ENCODE assay signal across 28 cellular contexts in genomic region chr9:78428640-78429039, GRCh38.
"Had no signal": no experiment of that assay in that cellular context is flagged by ENCODE, and none has a peak within 500 bp of the region (broad histone marks: within the 10 kb centered on the region; RNA-seq: fewer than 3 reads in every experiment).

No MANE protein-coding gene starts in this region.

- DNase-seq: activated B cell treated with CpG ODN at 0.5 μM for 24 hours; activated CD4-positive, alpha-beta T cell treated with anti-CD3 and anti-CD28 coated beads for 48 hours; activated CD4-positive, alpha-beta T cell treated with anti-CD3 and anti-CD28 coated beads, Interleukin-2, amount 50 U/mL, for 4 hours; activated CD4-positive, CD25-positive, alpha-beta regulatory T cell treated with anti-CD3 and anti-CD28 coated beads, Interleukin-2, amount 50 U/mL, for 72 hours; activated CD8-positive, alpha-beta T cell treated with anti-CD3 and anti-CD28 coated beads for 36 hours; activated gamma-delta T cell; activated naive CD4-positive, alpha-beta T cell treated with Interleukin-2 at 50 U/mL for 16 hours; activated naive CD8-positive, alpha-beta T cell treated with anti-CD3 and anti-CD28 coated beads, Interleukin-2, amount 10 ng/mL, durations not matched to agents 7 days and 5 days; activated T-cell treated with anti-CD3 and anti-CD28 coated beads, Interleukin-2, amount 50 U/mL, for 24 hours; amygdala; Karpas-422; KBM-7; NCI-H1048; NCI-H1105 treated with DMSO at 0.1 percent for 48 hours; NCI-H1436; NCI-H1694; NCI-H1930; NCI-H2081 treated with DMSO at 0.1 percent for 48 hours; NCI-H345; NCI-H524 treated with DMSO at 0.1 percent for 48 hours; PC-3; Peyer's patch; RPMI8226; SHP77 treated with DMSO at 0.1 percent for 48 hours; SK-N-SH had no signal

- H3K4me1 Mint-ChIP-seq: activated B cell treated with CpG ODN at 0.5 μM for 24 hours had no signal

- H3K27me3 Mint-ChIP-seq: activated CD8-positive, alpha-beta T cell treated with anti-CD3 and anti-CD28 coated beads for 36 hours had no signal

- H3K9me3 Mint-ChIP-seq: activated T-helper 2 cell treated with anti-CD3 and anti-CD28 coated beads, Interferon-gamma antibody, Interleukin-2, Interleukin-4, amounts not matched to agents 10 μg/mL and 5 μg/mL and 100 μg/mL, durations not matched to agents 14 hours and 24 hours and 36 hours had no signal

- H3K4me3 Mint-ChIP-seq: activated B cell treated with CpG ODN at 0.5 μM for 24 hours; activated CD8-positive, alpha-beta T cell treated with anti-CD3 and anti-CD28 coated beads for 36 hours; activated naive CD4-positive, alpha-beta T cell treated with anti-CD3 and anti-CD28 coated beads, Interleukin-2, amount 50 U/mL, for 24 hours; activated naive CD8-positive, alpha-beta T cell treated with anti-CD3 and anti-CD28 coated beads, Interleukin-2, amount 10 ng/mL, durations not matched to agents 7 days and 5 days; activated T-cell treated with anti-CD3 and anti-CD28 coated beads, Interleukin-2, amount 50 U/mL, for 24 hours; central memory CD8-positive, alpha-beta T cell had no signal

- H3K27ac Mint-ChIP-seq: activated B cell treated with CpG ODN at 0.5 μM for 24 hours; activated CD8-positive, alpha-beta T cell treated with anti-CD3 and anti-CD28 coated beads for 36 hours; activated naive CD4-positive, alpha-beta T cell treated with anti-CD3 and anti-CD28 coated beads, Interleukin-2, amount 50 U/mL, for 24 hours; activated naive CD8-positive, alpha-beta T cell treated with anti-CD3 and anti-CD28 coated beads, Interleukin-2, amount 10 ng/mL, durations not matched to agents 7 days and 5 days; activated T-cell treated with anti-CD3 and anti-CD28 coated beads, Interleukin-2, amount 50 U/mL, for 24 hours; activated T-helper 2 cell treated with anti-CD3 and anti-CD28 coated beads, Interferon-gamma antibody, Interleukin-2, Interleukin-4, amounts not matched to agents 10 μg/mL and 5 μg/mL and 100 μg/mL, durations not matched to agents 14 hours and 24 hours and 36 hours had no signal

- ATAC-seq: activated CD8-positive, alpha-beta T cell treated with anti-CD3 and anti-CD28 coated beads for 36 hours; PC-3 had no signal
